In the genomic region with DNA sequence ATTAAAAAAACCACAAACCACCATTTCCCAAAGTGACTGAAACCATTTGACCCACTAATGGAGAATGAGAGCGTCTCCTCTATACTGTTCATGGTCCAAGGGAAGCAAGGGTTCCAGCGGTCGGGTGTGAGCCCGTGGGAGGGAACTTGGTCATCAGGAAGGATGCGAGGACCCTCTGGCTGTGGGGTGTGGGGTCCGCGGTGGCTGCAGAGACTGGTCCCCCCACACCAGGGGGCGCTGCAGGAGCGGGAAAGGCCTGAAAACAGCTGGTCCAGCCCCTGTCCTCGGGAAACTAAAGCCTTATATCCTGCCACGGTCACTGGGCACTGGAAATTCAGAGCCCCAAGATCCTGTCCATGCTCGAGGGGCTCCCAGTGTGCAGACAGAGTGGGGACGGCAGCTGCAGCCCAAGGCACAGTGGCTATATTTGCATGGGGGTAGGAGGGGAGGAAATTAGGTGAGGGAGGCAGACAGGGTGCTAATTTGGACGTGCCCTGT, we compare ENCODE assay signal across 8 cellular contexts. TPM values are rescaled to one million over a fixed set of nuclear protein-coding genes. Genes with fewer than 3 reads are reported as not detected.
DNase-seq lines count a peak whose midpoint lies in the region; ATAC-seq and TF ChIP-seq lines count a peak whose summit lies in the region.

No MANE protein-coding gene starts in this region.

- TF ChIP-seq CTCF in Panc1 (IDR thresholded peaks at IDR 0.05) = peak; percentile 89
- TF ChIP-seq CTCF in esophagus squamous epithelium (IDR thresholded peaks at IDR 0.05) = peak; percentile 87 to 97 (median 93)

- no peak overlapping the region for H3K27ac Mint-ChIP-seq in activated T-cell treated with anti-CD3 and anti-CD28 coated beads, Interleukin-2, amount 50 U/mL, for 72 hours
- peak overlapping the region; percentile 41 to 49 for H3K27ac Mint-ChIP-seq in natural killer cell treated with Interleukin-12 subunit alpha and Interleukin-12 subunit beta and Interleukin-15 and Interleukin-18, amount 100 ng/mL, for 72 hours

- no peak for TF ChIP-seq POLR2A in esophagus squamous epithelium (IDR thresholded peaks at IDR 0.05)

- H3K4me1 ChIP-seq in Panc1 (ENCODE audit: control insufficient read depth, insufficient read depth, low read length) = peaks cover 11% of the 10 kb centered on the region
- H3K4me1 ChIP-seq in esophagus squamous epithelium = peaks cover 11 to 47% (median 27%) of the 10 kb centered on the region in 3 donors

- H3K36me3 Mint-ChIP-seq in activated T-cell treated with anti-CD3 and anti-CD28 coated beads, Interleukin-2, amount 50 U/mL, for 72 hours (ENCODE audit: insufficient read depth in 2 of 2) = peaks cover 0 to 2% of the 10 kb centered on the region in 2 donors
- no peaks in the 10 kb centered on the region for H3K36me3 Mint-ChIP-seq in natural killer cell treated with Interleukin-12 subunit alpha and Interleukin-12 subunit beta and Interleukin-15 and Interleukin-18, amount 100 ng/mL, for 72 hours

- 3 to 6% methylated on average over 11 to 14 of the region's 14 CpGs for WGBS in esophagus squamous epithelium, 2 donors

- intact Hi-C loops in Panc1 (cut with micrococcal nuclease; ENCODE audit: unreplicated experiment) = no loop called here
- intact Hi-C loops in esophagus squamous epithelium (cut with DNase I) = loop anchor here (5.0 kb wide), 1 partner anchor 152 kb away; no protein-coding TSS in a partner anchor

- POLR2A ChIA-PET in Panc1 (lab: Charles Lee) = no interaction called here

- no TSS peak for BruUV-seq in Panc1 (replicated peaks; lab: Mats Ljungman, UMichigan)

- 0 out of 4 replicates have a peak overlapping the region, but pooled peaks of 1 of the 2 experiments have one; percentile 24 for H3K4me3 ChIP-seq in Panc1 (ENCODE audit: low read depth in 2 of 2, low read length in 2 of 2)
- H3K4me3 ChIP-seq in esophagus squamous epithelium = no peak overlapping the region

- no peaks in the 10 kb centered on the region for H3K9me3 Mint-ChIP-seq in activated T-cell treated with anti-CD3 and anti-CD28 coated beads, Interleukin-2, amount 50 U/mL, for 72 hours
- no peaks in the 10 kb centered on the region for H3K9me3 Mint-ChIP-seq in natural killer cell treated with Interleukin-12 subunit alpha and Interleukin-12 subunit beta and Interleukin-15 and Interleukin-18, amount 100 ng/mL, for 72 hours

- H3K27me3 Mint-ChIP-seq in activated T-cell treated with anti-CD3 and anti-CD28 coated beads, Interleukin-2, amount 50 U/mL, for 72 hours (ENCODE audit: low read depth) = no peaks in the 10 kb centered on the region
- no peaks in the 10 kb centered on the region for H3K27me3 Mint-ChIP-seq in natural killer cell treated with Interleukin-12 subunit alpha and Interleukin-12 subunit beta and Interleukin-15 and Interleukin-18, amount 100 ng/mL, for 72 hours

- peaks cover 35% of the 10 kb centered on the region for H3K4me1 Mint-ChIP-seq in activated T-cell treated with anti-CD3 and anti-CD28 coated beads, Interleukin-2, amount 50 U/mL, for 72 hours (ENCODE audit: low read depth)
- peaks cover 25% of the 10 kb centered on the region in 2 donors for H3K4me1 Mint-ChIP-seq in natural killer cell treated with Interleukin-12 subunit alpha and Interleukin-12 subunit beta and Interleukin-15 and Interleukin-18, amount 100 ng/mL, for 72 hours (ENCODE audit: low read depth in 2 of 2)

- CTCF ChIA-PET in Panc1 (lab: Charles Lee) = interaction anchor here (0.7 to 1.9 kb wide), 4 partner anchors 8 to 154 kb away, joined by 3 to 8 read pairs (median 3); no protein-coding TSS in a partner anchor

- DNase-seq in COR-L47 (lab: John Stamatoyannopoulos, UW) (peak; percentile 65), HuH-7 (ENCODE audit: low spot score) (peak; percentile 98), Panc1 (ENCODE audit: low read depth, low spot score) (no peak), esophagus squamous epithelium (lab: John Stamatoyannopoulos, UW) (no peak)
- DNase-seq in activated T-cell treated with anti-CD3 and anti-CD28 coated beads, Interleukin-2, amount 50 U/mL, for 72 hours = peak; percentile 84 to 92
- peak; percentile 76 for DNase-seq in natural killer cell treated with Interleukin-12 subunit alpha and Interleukin-12 subunit beta and Interleukin-15 and Interleukin-18, amount 100 ng/mL, for 72 hours (ENCODE audit: low spot score)
- DNase-seq in stimulated activated naive CD4-positive, alpha-beta T cell (lab: John Stamatoyannopoulos, UW) = peak; percentile 43 to 83 (median 73)

- H3K4me3 Mint-ChIP-seq in activated T-cell treated with anti-CD3 and anti-CD28 coated beads, Interleukin-2, amount 50 U/mL, for 72 hours = peak overlapping the region; percentile 49 to 66
- H3K4me3 Mint-ChIP-seq in natural killer cell treated with Interleukin-12 subunit alpha and Interleukin-12 subunit beta and Interleukin-15 and Interleukin-18, amount 100 ng/mL, for 72 hours = peak overlapping the region; percentile 42

- H3K9me3 ChIP-seq in Panc1 (ENCODE audit: control insufficient read depth, insufficient read depth, low read depth, low read length) (no peaks in the 10 kb centered on the region), esophagus squamous epithelium (no peaks in the 10 kb centered on the region)

- no peak overlapping the region for H3K27ac ChIP-seq in Panc1 (ENCODE audit: low read length)
- H3K27ac ChIP-seq in esophagus squamous epithelium = no peak overlapping the region

- ATAC-seq in Panc1 (peak; percentile 71), HG03442 (IDR thresholded peaks at IDR 0.05; ENCODE audit: unreplicated experiment) (no peak)
- peak; percentile 63 to 64 for ATAC-seq in activated T-cell treated with anti-CD3 and anti-CD28 coated beads, Interleukin-2, amount 50 U/mL, for 72 hours (replicated peaks in 1 of 2)
- ATAC-seq in natural killer cell treated with Interleukin-12 subunit alpha and Interleukin-12 subunit beta and Interleukin-15 and Interleukin-18, amount 100 ng/mL, for 72 hours = peak; percentile 47 to 61

- no peaks in the 10 kb centered on the region for H3K27me3 ChIP-seq in Panc1 (ENCODE audit: control insufficient read depth, insufficient read depth, low read length)
- no peaks in the 10 kb centered on the region for H3K27me3 ChIP-seq in esophagus squamous epithelium

- in situ Hi-C loops in Panc1 (cut with HindIII; ENCODE audit: low pct_unique_long_range_greater_than_20kb, low sequenced_read_pairs) = no loop called here

- H3K36me3 ChIP-seq in Panc1 (ENCODE audit: control insufficient read depth, insufficient read depth, low read length) (no peaks in the 10 kb centered on the region), esophagus squamous epithelium (peaks cover 0 to 4% (median 0%) of the 10 kb centered on the region in 3 donors)

RNA-seq across cellular contexts. Expression of a gene that starts 4.3 kb away (rescaled TPM):
- total RNA-seq in Panc1 (2021; ENCODE audit: unreplicated experiment) (10.7 TPM), esophagus squamous epithelium (10 to 100 TPM; 12.4 to 19.6 (median 14.3) TPM)
- polyA plus RNA-seq in Panc1 (2012; ENCODE audit: insufficient read length) = 15.2 TPM
- total RNA-seq in activated T-cell treated with anti-CD3 and anti-CD28 coated beads, Interleukin-2, amount 50 U/mL, for 72 hours = 10 to 100 TPM; 14.1 to 14.6 TPM
- 10 to 100 TPM; 15.9 to 16.7 TPM for total RNA-seq in natural killer cell treated with Interleukin-12 subunit alpha and Interleukin-12 subunit beta and Interleukin-15 and Interleukin-18, amount 100 ng/mL, for 72 hours

RNA-seq across cellular contexts. Expression of a gene that starts 10.6 kb away (rescaled TPM):
- 29.5 TPM for total RNA-seq in Panc1 (2021; ENCODE audit: unreplicated experiment)
- polyA plus RNA-seq in Panc1 (2012; ENCODE audit: insufficient read length) = 25.8 TPM
- 10 to 100 TPM; 53.3 to 57.7 TPM for total RNA-seq in activated T-cell treated with anti-CD3 and anti-CD28 coated beads, Interleukin-2, amount 50 U/mL, for 72 hours
- total RNA-seq in esophagus squamous epithelium = 10 to 100 TPM; 29.5 to 63.5 (median 48.2) TPM
- 10 to 100 TPM; 44.0 to 55.1 TPM for total RNA-seq in natural killer cell treated with Interleukin-12 subunit alpha and Interleukin-12 subunit beta and Interleukin-15 and Interleukin-18, amount 100 ng/mL, for 72 hours

RNA-seq across cellular contexts. Expression of a gene that starts 26.6 kb away (rescaled TPM):
- total RNA-seq in Panc1 (2021; ENCODE audit: unreplicated experiment) (2.3 TPM), esophagus squamous epithelium (10 to 100 TPM; 15.8 to 65.8 (median 51.8) TPM)
- 0.88 TPM for polyA plus RNA-seq in Panc1 (2012; ENCODE audit: insufficient read length)
- 10 to 100 TPM; 18.0 to 84.6 TPM for total RNA-seq in activated T-cell treated with anti-CD3 and anti-CD28 coated beads, Interleukin-2, amount 50 U/mL, for 72 hours
- 1 to 10 TPM; 4.5 to 5.1 TPM for total RNA-seq in natural killer cell treated with Interleukin-12 subunit alpha and Interleukin-12 subunit beta and Interleukin-15 and Interleukin-18, amount 100 ng/mL, for 72 hours

Comparison
In these comparisons a context has a peak if more than half of its experiments do, and no peak if none do; other contexts are left out.
1. DNase-seq: peak in COR-L47 (single experiment), HuH-7 (single experiment), activated T-cell treated with anti-CD3 and anti-CD28 coated beads, Interleukin-2, amount 50 U/mL, for 72 hours (2 of 2), natural killer cell treated with Interleukin-12 subunit alpha and Interleukin-12 subunit beta and Interleukin-15 and Interleukin-18, amount 100 ng/mL, for 72 hours (single experiment) and stimulated activated naive CD4-positive, alpha-beta T cell (6 of 6); none in Panc1 (single experiment) and esophagus squamous epithelium (single experiment).